1 cellular context compared by ENCODE assay signal in the genomic region with DNA sequence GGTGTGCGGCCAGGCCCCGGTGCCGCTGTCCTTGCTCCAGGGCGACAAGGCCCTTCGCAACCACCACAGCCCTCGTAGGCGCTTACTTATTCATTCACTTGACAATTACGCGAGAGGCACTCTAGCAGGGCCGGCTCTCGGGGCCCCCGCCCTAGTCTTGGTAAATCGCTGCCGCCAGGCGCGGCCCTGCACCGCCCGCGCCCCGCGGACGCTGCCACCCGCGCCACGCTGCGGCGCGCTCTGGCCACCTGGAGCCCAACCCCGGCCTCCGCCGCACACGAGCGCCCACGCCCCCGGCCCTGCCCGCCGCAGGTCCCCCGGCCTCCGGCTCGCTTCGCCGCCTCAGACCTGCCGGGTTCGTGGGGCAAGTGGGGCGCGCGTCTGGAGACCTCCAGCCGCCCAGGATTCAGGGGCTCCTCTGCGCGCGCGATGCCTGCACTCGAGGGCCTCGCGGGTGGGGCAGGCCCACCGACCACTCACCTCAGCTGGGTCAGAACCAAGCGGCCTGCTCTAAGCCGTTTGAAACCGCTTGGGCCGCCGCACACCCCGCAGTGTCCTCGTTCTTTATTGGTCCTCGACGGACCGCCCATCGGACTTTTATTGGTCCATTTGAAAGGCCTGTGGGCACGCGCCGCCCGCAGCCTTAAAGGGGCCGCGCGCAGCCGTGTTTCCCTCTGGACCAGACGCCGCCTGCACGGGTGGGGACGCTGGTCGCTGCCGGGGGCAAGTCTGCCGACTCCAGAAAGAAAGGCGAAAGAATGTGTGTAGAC.
TF ChIP-seq lines count a peak whose summit lies in the region.

A gene (minus strand): TSS at position 541 of the 770 bp plus-strand sequence. CDS start 25,049 bp downstream, outside the sequence.

TF ChIP-seq in WTC11, 78 proteins besides CTCF, POLR2A, EP300 and RAD21 (continued from another document and continues in another):
- TF ChIP-seq, protein P1, sequence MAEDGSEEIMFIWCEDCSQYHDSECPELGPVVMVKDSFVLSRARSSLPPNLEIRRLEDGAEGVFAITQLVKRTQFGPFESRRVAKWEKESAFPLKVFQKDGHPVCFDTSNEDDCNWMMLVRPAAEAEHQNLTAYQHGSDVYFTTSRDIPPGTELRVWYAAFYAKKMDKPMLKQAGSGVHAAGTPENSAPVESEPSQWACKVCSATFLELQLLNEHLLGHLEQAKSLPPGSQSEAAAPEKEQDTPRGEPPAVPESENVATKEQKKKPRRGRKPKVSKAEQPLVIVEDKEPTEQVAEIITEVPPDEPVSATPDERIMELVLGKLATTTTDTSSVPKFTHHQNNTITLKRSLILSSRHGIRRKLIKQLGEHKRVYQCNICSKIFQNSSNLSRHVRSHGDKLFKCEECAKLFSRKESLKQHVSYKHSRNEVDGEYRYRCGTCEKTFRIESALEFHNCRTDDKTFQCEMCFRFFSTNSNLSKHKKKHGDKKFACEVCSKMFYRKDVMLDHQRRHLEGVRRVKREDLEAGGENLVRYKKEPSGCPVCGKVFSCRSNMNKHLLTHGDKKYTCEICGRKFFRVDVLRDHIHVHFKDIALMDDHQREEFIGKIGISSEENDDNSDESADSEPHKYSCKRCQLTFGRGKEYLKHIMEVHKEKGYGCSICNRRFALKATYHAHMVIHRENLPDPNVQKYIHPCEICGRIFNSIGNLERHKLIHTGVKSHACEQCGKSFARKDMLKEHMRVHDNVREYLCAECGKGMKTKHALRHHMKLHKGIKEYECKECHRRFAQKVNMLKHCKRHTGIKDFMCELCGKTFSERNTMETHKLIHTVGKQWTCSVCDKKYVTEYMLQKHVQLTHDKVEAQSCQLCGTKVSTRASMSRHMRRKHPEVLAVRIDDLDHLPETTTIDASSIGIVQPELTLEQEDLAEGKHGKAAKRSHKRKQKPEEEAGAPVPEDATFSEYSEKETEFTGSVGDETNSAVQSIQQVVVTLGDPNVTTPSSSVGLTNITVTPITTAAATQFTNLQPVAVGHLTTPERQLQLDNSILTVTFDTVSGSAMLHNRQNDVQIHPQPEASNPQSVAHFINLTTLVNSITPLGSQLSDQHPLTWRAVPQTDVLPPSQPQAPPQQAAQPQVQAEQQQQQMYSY (CRISPR knock-in tag; IDR thresholded peaks at IDR 0.05), result no peak
- TF ChIP-seq ZNF232 (CRISPR knock-in tag; IDR thresholded peaks at IDR 0.05) (peak; percentile 88; the same call in 1 of the 2 replicates), JAZF1 (CRISPR knock-in tag; IDR thresholded peaks at IDR 0.05) (no peak), NFE2L1 (CRISPR knock-in tag; IDR thresholded peaks at IDR 0.05) (0 out of 2 replicates have a peak, but pooled peaks have one; percentile 36), SMAD4 (CRISPR knock-in tag; IDR thresholded peaks at IDR 0.05) (no peak; the same call in 1 of the 2 replicates), SOX15 (CRISPR knock-in tag; IDR thresholded peaks at IDR 0.05) (no peak), TCF7 (CRISPR knock-in tag; IDR thresholded peaks at IDR 0.05; ENCODE audit: low read depth) (peak; percentile 39; the same call in 1 of the 2 replicates), FOXP1 (CRISPR knock-in tag; IDR thresholded peaks at IDR 0.05; ENCODE audit: borderline replicate concordance) (peak; percentile 78; the same call in 1 of the 2 replicates), NR3C1 (CRISPR knock-in tag; conservative IDR thresholded peaks at IDR 0.05; ENCODE audit: low read depth) (no peak), CREM (CRISPR knock-in tag; IDR thresholded peaks at IDR 0.05) (peak; percentile 77), PRRX2 (CRISPR knock-in tag; IDR thresholded peaks at IDR 0.05) (no peak), GRHL2 (CRISPR knock-in tag; IDR thresholded peaks at IDR 0.05; ENCODE audit: insufficient replicate concordance, severe bottlenecking) (no peak), FOXK1 (CRISPR knock-in tag; IDR thresholded peaks at IDR 0.05) (peak; percentile 90), ETV6 (CRISPR knock-in tag; IDR thresholded peaks at IDR 0.05) (no peak; the same call in none of the 2 replicates), RORB (CRISPR knock-in tag; IDR thresholded peaks at IDR 0.05) (no peak), NFYB (CRISPR knock-in tag; conservative IDR thresholded peaks at IDR 0.05; ENCODE audit: low read depth) (peak; percentile 99), MXD4 (CRISPR knock-in tag; IDR thresholded peaks at IDR 0.05; ENCODE audit: borderline replicate concordance) (no peak), ATF1 (CRISPR knock-in tag; IDR thresholded peaks at IDR 0.05) (no peak), ELF4 (CRISPR knock-in tag; IDR thresholded peaks at IDR 0.05; ENCODE audit: low read depth) (0 out of 2 replicates have a peak, but pooled peaks have one; percentile 74), OVOL2 (CRISPR knock-in tag; IDR thresholded peaks at IDR 0.05; ENCODE audit: borderline replicate concordance) (no peak), ZNF416 (CRISPR knock-in tag; IDR thresholded peaks at IDR 0.05) (no peak), ZNF396 (CRISPR knock-in tag; IDR thresholded peaks at IDR 0.05; ENCODE audit: borderline replicate concordance) (no peak)
- TF ChIP-seq, protein P2, sequence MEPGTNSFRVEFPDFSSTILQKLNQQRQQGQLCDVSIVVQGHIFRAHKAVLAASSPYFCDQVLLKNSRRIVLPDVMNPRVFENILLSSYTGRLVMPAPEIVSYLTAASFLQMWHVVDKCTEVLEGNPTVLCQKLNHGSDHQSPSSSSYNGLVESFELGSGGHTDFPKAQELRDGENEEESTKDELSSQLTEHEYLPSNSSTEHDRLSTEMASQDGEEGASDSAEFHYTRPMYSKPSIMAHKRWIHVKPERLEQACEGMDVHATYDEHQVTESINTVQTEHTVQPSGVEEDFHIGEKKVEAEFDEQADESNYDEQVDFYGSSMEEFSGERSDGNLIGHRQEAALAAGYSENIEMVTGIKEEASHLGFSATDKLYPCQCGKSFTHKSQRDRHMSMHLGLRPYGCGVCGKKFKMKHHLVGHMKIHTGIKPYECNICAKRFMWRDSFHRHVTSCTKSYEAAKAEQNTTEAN (CRISPR knock-in tag; IDR thresholded peaks at IDR 0.05), result no peak
- TF ChIP-seq, protein P3, sequence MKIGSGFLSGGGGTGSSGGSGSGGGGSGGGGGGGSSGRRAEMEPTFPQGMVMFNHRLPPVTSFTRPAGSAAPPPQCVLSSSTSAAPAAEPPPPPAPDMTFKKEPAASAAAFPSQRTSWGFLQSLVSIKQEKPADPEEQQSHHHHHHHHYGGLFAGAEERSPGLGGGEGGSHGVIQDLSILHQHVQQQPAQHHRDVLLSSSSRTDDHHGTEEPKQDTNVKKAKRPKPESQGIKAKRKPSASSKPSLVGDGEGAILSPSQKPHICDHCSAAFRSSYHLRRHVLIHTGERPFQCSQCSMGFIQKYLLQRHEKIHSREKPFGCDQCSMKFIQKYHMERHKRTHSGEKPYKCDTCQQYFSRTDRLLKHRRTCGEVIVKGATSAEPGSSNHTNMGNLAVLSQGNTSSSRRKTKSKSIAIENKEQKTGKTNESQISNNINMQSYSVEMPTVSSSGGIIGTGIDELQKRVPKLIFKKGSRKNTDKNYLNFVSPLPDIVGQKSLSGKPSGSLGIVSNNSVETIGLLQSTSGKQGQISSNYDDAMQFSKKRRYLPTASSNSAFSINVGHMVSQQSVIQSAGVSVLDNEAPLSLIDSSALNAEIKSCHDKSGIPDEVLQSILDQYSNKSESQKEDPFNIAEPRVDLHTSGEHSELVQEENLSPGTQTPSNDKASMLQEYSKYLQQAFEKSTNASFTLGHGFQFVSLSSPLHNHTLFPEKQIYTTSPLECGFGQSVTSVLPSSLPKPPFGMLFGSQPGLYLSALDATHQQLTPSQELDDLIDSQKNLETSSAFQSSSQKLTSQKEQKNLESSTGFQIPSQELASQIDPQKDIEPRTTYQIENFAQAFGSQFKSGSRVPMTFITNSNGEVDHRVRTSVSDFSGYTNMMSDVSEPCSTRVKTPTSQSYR (CRISPR knock-in tag; IDR thresholded peaks at IDR 0.05), result peak; percentile 28; the same call in 1 of the 2 replicates
- TF ChIP-seq, protein P4, sequence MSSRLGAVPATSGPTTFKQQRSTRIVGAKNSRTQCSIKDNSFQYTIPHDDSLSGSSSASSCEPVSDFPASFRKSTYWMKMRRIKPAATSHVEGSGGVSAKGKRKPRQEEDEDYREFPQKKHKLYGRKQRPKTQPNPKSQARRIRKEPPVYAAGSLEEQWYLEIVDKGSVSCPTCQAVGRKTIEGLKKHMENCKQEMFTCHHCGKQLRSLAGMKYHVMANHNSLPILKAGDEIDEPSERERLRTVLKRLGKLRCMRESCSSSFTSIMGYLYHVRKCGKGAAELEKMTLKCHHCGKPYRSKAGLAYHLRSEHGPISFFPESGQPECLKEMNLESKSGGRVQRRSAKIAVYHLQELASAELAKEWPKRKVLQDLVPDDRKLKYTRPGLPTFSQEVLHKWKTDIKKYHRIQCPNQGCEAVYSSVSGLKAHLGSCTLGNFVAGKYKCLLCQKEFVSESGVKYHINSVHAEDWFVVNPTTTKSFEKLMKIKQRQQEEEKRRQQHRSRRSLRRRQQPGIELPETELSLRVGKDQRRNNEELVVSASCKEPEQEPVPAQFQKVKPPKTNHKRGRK (CRISPR knock-in tag; IDR thresholded peaks at IDR 0.05; ENCODE audit: borderline replicate concordance), result no peak
- TF ChIP-seq, protein P5, sequence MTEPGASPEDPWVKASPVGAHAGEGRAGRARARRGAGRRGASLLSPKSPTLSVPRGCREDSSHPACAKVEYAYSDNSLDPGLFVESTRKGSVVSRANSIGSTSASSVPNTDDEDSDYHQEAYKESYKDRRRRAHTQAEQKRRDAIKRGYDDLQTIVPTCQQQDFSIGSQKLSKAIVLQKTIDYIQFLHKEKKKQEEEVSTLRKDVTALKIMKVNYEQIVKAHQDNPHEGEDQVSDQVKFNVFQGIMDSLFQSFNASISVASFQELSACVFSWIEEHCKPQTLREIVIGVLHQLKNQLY (CRISPR knock-in tag; IDR thresholded peaks at IDR 0.05), result no peak
- TF ChIP-seq, protein P6, sequence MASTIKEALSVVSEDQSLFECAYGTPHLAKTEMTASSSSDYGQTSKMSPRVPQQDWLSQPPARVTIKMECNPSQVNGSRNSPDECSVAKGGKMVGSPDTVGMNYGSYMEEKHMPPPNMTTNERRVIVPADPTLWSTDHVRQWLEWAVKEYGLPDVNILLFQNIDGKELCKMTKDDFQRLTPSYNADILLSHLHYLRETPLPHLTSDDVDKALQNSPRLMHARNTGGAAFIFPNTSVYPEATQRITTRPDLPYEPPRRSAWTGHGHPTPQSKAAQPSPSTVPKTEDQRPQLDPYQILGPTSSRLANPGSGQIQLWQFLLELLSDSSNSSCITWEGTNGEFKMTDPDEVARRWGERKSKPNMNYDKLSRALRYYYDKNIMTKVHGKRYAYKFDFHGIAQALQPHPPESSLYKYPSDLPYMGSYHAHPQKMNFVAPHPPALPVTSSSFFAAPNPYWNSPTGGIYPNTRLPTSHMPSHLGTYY (CRISPR knock-in tag; IDR thresholded peaks at IDR 0.05), result no peak
- TF ChIP-seq, protein P7, sequence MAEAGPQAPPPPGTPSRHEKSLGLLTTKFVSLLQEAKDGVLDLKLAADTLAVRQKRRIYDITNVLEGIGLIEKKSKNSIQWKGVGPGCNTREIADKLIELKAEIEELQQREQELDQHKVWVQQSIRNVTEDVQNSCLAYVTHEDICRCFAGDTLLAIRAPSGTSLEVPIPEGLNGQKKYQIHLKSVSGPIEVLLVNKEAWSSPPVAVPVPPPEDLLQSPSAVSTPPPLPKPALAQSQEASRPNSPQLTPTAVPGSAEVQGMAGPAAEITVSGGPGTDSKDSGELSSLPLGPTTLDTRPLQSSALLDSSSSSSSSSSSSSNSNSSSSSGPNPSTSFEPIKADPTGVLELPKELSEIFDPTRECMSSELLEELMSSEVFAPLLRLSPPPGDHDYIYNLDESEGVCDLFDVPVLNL (CRISPR knock-in tag; IDR thresholded peaks at IDR 0.05; ENCODE audit: borderline replicate concordance, low read depth), result peak; percentile 94
- TF ChIP-seq, protein P8, sequence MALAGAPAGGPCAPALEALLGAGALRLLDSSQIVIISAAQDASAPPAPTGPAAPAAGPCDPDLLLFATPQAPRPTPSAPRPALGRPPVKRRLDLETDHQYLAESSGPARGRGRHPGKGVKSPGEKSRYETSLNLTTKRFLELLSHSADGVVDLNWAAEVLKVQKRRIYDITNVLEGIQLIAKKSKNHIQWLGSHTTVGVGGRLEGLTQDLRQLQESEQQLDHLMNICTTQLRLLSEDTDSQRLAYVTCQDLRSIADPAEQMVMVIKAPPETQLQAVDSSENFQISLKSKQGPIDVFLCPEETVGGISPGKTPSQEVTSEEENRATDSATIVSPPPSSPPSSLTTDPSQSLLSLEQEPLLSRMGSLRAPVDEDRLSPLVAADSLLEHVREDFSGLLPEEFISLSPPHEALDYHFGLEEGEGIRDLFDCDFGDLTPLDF (CRISPR knock-in tag; IDR thresholded peaks at IDR 0.05), result peak; percentile 90
- TF ChIP-seq, protein P9, sequence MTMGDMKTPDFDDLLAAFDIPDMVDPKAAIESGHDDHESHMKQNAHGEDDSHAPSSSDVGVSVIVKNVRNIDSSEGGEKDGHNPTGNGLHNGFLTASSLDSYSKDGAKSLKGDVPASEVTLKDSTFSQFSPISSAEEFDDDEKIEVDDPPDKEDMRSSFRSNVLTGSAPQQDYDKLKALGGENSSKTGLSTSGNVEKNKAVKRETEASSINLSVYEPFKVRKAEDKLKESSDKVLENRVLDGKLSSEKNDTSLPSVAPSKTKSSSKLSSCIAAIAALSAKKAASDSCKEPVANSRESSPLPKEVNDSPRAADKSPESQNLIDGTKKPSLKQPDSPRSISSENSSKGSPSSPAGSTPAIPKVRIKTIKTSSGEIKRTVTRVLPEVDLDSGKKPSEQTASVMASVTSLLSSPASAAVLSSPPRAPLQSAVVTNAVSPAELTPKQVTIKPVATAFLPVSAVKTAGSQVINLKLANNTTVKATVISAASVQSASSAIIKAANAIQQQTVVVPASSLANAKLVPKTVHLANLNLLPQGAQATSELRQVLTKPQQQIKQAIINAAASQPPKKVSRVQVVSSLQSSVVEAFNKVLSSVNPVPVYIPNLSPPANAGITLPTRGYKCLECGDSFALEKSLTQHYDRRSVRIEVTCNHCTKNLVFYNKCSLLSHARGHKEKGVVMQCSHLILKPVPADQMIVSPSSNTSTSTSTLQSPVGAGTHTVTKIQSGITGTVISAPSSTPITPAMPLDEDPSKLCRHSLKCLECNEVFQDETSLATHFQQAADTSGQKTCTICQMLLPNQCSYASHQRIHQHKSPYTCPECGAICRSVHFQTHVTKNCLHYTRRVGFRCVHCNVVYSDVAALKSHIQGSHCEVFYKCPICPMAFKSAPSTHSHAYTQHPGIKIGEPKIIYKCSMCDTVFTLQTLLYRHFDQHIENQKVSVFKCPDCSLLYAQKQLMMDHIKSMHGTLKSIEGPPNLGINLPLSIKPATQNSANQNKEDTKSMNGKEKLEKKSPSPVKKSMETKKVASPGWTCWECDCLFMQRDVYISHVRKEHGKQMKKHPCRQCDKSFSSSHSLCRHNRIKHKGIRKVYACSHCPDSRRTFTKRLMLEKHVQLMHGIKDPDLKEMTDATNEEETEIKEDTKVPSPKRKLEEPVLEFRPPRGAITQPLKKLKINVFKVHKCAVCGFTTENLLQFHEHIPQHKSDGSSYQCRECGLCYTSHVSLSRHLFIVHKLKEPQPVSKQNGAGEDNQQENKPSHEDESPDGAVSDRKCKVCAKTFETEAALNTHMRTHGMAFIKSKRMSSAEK (CRISPR knock-in tag; IDR thresholded peaks at IDR 0.05; ENCODE audit: borderline replicate concordance), result no peak
- TF ChIP-seq, protein P10, sequence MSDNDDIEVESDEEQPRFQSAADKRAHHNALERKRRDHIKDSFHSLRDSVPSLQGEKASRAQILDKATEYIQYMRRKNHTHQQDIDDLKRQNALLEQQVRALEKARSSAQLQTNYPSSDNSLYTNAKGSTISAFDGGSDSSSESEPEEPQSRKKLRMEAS (CRISPR knock-in tag; IDR thresholded peaks at IDR 0.05), result peak; percentile 85
- TF ChIP-seq, protein P11, sequence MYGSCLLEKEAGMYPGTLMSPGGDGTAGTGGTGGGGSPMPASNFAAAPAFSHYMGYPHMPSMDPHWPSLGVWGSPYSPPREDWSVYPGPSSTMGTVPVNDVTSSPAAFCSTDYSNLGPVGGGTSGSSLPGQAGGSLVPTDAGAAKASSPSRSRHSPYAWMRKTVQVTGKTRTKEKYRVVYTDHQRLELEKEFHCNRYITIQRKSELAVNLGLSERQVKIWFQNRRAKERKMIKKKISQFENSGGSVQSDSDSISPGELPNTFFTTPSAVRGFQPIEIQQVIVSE (CRISPR knock-in tag; IDR thresholded peaks at IDR 0.05; ENCODE audit: borderline replicate concordance), result no peak
